In the genomic region with DNA sequence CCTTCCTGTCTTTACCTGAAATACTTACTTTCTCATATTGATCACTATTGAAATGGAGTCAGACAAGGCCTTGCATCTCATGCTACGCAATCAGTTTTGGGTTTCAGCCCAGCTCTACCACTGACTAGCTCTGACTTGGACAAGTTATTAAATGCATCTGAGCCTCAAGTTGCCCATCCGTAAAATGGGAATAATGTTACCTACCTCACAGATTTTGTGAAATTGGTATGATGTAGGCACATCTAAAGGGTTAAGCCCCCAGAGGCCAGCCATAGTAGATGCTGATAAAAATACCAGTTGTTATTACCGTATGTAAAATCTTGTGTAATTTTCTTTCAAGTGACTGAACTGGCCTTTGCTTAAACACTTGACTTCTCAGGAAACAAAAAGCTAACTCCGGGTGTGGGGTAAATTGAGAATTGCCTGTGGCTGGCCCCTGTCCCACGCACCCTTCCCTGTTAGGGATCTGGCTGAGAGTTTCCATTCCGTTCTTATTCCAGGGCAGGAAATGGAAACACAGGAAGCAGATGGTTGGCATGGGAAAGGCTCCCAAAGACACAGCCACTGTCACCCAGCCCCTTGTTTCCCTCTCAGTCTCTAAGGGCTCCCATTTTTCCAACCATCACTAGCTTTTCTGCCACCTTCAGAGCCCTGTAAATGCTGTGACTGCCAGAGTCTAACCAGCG, we compare ENCODE assay signal across 11 cellular contexts. TPM values are rescaled to one million over a fixed set of nuclear protein-coding genes. Genes with fewer than 3 reads are reported as not detected.
A peak's percentile ranks its signal among the peaks of the same experiment; 100 is the strongest.
DNase-seq lines count a peak whose midpoint lies in the region; ATAC-seq and TF ChIP-seq lines count a peak whose summit lies in the region.
"Had no signal": no experiment of that assay in that cellular context is flagged by ENCODE, and none has a peak within 500 bp of the region (broad histone marks: within the 10 kb centered on the region; RNA-seq: fewer than 3 reads in every experiment).

No MANE protein-coding gene starts in this region.

- H3K4me3 Mint-ChIP-seq in activated T-cell treated with anti-CD3 and anti-CD28 coated beads, Interleukin-2, amount 50 U/mL, for 72 hours, result peak overlapping the region; percentile 98 to 100
- H3K4me3 Mint-ChIP-seq in activated CD4-positive, alpha-beta memory T cell treated with anti-CD3 and anti-CD28 coated beads, Interleukin-2, amount 10 ng/mL, durations not matched to agents 7 days and 5 days, result peak overlapping the region; percentile 99

- no peaks in the 10 kb centered on the region for H3K9me3 ChIP-seq in subcutaneous abdominal adipose tissue (ENCODE audit: control insufficient read depth in 5 of 5, low read length in 5 of 5)

- peak overlapping the region; percentile 77 for H3K27ac ChIP-seq in subcutaneous abdominal adipose tissue (ENCODE audit: low read depth, low read length)
- H3K27ac ChIP-seq: PC-9 had no signal

- peak overlapping the region; percentile 100 for H3K27ac Mint-ChIP-seq in activated T-cell treated with anti-CD3 and anti-CD28 coated beads, Interleukin-2, amount 50 U/mL, for 72 hours
- peak overlapping the region; percentile 96 for H3K27ac Mint-ChIP-seq in activated CD4-positive, alpha-beta memory T cell treated with anti-CD3 and anti-CD28 coated beads, Interleukin-2, amount 10 ng/mL, durations not matched to agents 7 days and 5 days

- H3K4me1 Mint-ChIP-seq in activated T-cell treated with anti-CD3 and anti-CD28 coated beads, Interleukin-2, amount 50 U/mL, for 72 hours (ENCODE audit: low read depth), result peaks cover 90% of the 10 kb centered on the region
- peaks cover 98% of the 10 kb centered on the region for H3K4me1 Mint-ChIP-seq in activated CD4-positive, alpha-beta memory T cell treated with anti-CD3 and anti-CD28 coated beads, Interleukin-2, amount 10 ng/mL, durations not matched to agents 7 days and 5 days

- H3K27me3 ChIP-seq in subcutaneous abdominal adipose tissue (ENCODE audit: control insufficient read depth in 5 of 5, insufficient read depth in 4 of 5, low read length in 5 of 5), result peaks cover 0 to 8% (median 3%) of the 10 kb centered on the region in 5 donors

- POLR2A ChIA-PET in activated CD4-positive, alpha-beta memory T cell treated with anti-CD3 and anti-CD28 coated beads, Interleukin-2, amount 10 ng/mL, durations not matched to agents 7 days and 5 days (lab: Charles Lee), result interaction anchor here (1.5 to 15.1 kb wide), 8 partner anchors 8 to 202 kb away, joined by 4 to 431 read pairs (median 6); no protein-coding TSS in a partner anchor

- peaks cover 0 to 21% (median 4%) of the 10 kb centered on the region in 5 donors for H3K36me3 ChIP-seq in subcutaneous abdominal adipose tissue (ENCODE audit: control insufficient read depth in 5 of 5, insufficient read depth in 5 of 5, low read length in 5 of 5)

- TF ChIP-seq CTCF in fibroblast of mammary gland (conservative IDR thresholded peaks at IDR 0.05; ENCODE audit: control insufficient read depth, insufficient read depth, low read depth, low read length), result no peak

- H3K27me3 Mint-ChIP-seq in activated T-cell treated with anti-CD3 and anti-CD28 coated beads, Interleukin-2, amount 50 U/mL, for 72 hours (ENCODE audit: low read depth), result no peaks in the 10 kb centered on the region
- H3K27me3 Mint-ChIP-seq in activated CD4-positive, alpha-beta memory T cell treated with anti-CD3 and anti-CD28 coated beads, Interleukin-2, amount 10 ng/mL, durations not matched to agents 7 days and 5 days, result no peaks in the 10 kb centered on the region

- peaks cover 23 to 90% (median 52%) of the 10 kb centered on the region in 5 donors for H3K4me1 ChIP-seq in subcutaneous abdominal adipose tissue (ENCODE audit: control insufficient read depth in 5 of 5, insufficient read depth in 5 of 5, low read length in 5 of 5)

- peaks cover 47 to 63% of the 10 kb centered on the region in 2 donors for H3K36me3 Mint-ChIP-seq in activated T-cell treated with anti-CD3 and anti-CD28 coated beads, Interleukin-2, amount 50 U/mL, for 72 hours (ENCODE audit: insufficient read depth in 2 of 2)
- peaks cover 100% of the 10 kb centered on the region for H3K36me3 Mint-ChIP-seq in activated CD4-positive, alpha-beta memory T cell treated with anti-CD3 and anti-CD28 coated beads, Interleukin-2, amount 10 ng/mL, durations not matched to agents 7 days and 5 days (ENCODE audit: low read depth)

- DNase-seq in activated T-cell treated with anti-CD3 and anti-CD28 coated beads, Interleukin-2, amount 50 U/mL, for 72 hours, result no peak
- no peak for DNase-seq in activated T-cell treated with anti-CD3 and anti-CD28 coated beads, Interleukin-2, amount 50 U/mL, for 48 hours
- no peak for DNase-seq in activated CD4-positive, alpha-beta memory T cell treated with anti-CD3 and anti-CD28 coated beads, Interleukin-2, amount 10 ng/mL, durations not matched to agents 7 days and 5 days
- DNase-seq in fibroblast of mammary gland (ENCODE audit: low read depth), result peak; percentile 29
- no peak for DNase-seq in HT-29 (ENCODE audit: low spot score)
- DNase-seq in GM19238 (ENCODE audit: insufficient read length, low spot score), result no peak
- no peak for DNase-seq in middle frontal gyrus (ENCODE audit: extremely low spot score, low spot score)
- DNase-seq: GOT3, PC-9 had no signal

- no peak for ATAC-seq in activated T-cell treated with anti-CD3 and anti-CD28 coated beads, Interleukin-2, amount 50 U/mL, for 72 hours (replicated peaks in 1 of 2)

- CTCF ChIA-PET in activated CD4-positive, alpha-beta memory T cell treated with anti-CD3 and anti-CD28 coated beads, Interleukin-2, amount 10 ng/mL, durations not matched to agents 7 days and 5 days (lab: Charles Lee), result interaction anchor here (1.5 to 9.1 kb wide), 5 partner anchors 41 to 199 kb away, joined by 3 to 132 read pairs (median 11); a partner anchor contains a TSS

- H3K9me3 Mint-ChIP-seq in activated T-cell treated with anti-CD3 and anti-CD28 coated beads, Interleukin-2, amount 50 U/mL, for 72 hours, result no peaks in the 10 kb centered on the region
- no peaks in the 10 kb centered on the region for H3K9me3 Mint-ChIP-seq in activated CD4-positive, alpha-beta memory T cell treated with anti-CD3 and anti-CD28 coated beads, Interleukin-2, amount 10 ng/mL, durations not matched to agents 7 days and 5 days

- H3K4me3 ChIP-seq in fibroblast of mammary gland (ENCODE audit: control insufficient read depth, low read depth, low read length), result no peak overlapping the region
- H3K4me3 ChIP-seq in subcutaneous abdominal adipose tissue (ENCODE audit: low read depth in 1 of 5, low read length in 5 of 5), result no peak overlapping the region
- H3K4me3 ChIP-seq: PC-9 had no signal

- no peak overlapping the region for H3K9ac ChIP-seq in subcutaneous abdominal adipose tissue (ENCODE audit: low read length in 5 of 5)
- H3K9ac ChIP-seq: KMS-11 had no signal

RNA-seq across cellular contexts. Expression of a gene that starts 7.6 kb away (rescaled TPM):
- 100 to 1,000 TPM; 122 to 242 TPM for total RNA-seq in activated T-cell treated with anti-CD3 and anti-CD28 coated beads, Interleukin-2, amount 50 U/mL, for 72 hours
- 100 to 1,000 TPM; 143 TPM for total RNA-seq in activated CD4-positive, alpha-beta memory T cell treated with anti-CD3 and anti-CD28 coated beads, Interleukin-2, amount 10 ng/mL, durations not matched to agents 7 days and 5 days
- 27.8 and 31.4 TPM in 2 replicates for total RNA-seq in HT-29 (2014; rRNA removed; shearing (Covaris generic))
